1 cellular context compared by ENCODE assay signal in the genomic region with DNA sequence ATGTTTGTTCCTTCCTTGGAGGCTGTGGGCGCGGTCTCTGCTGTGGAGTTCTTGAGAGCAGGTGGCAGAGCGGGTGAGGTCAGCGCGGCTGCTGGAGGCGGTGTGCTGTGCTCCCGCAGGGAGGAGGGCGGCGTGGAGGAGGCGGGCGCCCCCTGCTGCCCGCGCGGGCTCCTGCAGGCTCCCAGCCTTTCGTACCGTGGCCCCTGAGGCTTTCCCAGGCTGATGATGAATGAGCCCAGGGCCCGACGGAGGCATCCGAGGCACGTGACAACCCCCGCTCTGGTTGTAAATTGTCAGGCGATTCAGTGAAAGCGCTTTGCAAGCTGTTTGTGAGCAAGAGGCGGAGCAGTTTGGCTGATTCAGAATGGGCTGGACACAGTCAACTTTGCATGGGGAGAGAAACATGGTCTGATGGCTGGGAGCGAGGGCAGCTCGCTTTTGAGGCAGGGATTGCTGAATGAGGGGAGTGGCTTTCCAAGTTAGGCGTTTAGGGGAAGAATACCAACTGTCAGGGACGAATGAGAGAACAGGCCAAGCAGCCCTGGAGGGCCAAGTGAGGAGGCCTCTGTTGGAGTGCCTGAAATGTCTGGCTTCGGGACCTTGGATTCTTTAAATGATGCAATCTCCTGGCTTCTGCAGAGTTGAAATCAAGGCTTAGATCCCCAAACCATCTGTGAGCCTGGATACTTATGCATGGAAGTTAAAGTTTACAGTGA.
TF ChIP-seq lines count a peak whose summit lies in the region.

No MANE protein-coding gene starts in this region.

TF ChIP-seq in HCT116, 20 proteins besides CTCF, POLR2A, EP300 and RAD21:
- TF ChIP-seq, protein P1, sequence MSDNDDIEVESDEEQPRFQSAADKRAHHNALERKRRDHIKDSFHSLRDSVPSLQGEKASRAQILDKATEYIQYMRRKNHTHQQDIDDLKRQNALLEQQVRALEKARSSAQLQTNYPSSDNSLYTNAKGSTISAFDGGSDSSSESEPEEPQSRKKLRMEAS (IDR thresholded peaks at IDR 0.05): peak; percentile 82
- TF ChIP-seq EZH2phosphoT487 (IDR thresholded peaks at IDR 0.05; ENCODE audit: borderline replicate concordance) (no peak), ELF1 (IDR thresholded peaks at IDR 0.05; ENCODE audit: borderline replicate concordance, low read depth) (no peak), CBX3 (IDR thresholded peaks at IDR 0.05; ENCODE audit: low read depth) (peak; percentile 79), SIN3A (IDR thresholded peaks at IDR 0.05; ENCODE audit: low read depth) (no peak), EGR1 (IDR thresholded peaks at IDR 0.05; ENCODE audit: low read depth) (no peak)
